In the genomic region with DNA sequence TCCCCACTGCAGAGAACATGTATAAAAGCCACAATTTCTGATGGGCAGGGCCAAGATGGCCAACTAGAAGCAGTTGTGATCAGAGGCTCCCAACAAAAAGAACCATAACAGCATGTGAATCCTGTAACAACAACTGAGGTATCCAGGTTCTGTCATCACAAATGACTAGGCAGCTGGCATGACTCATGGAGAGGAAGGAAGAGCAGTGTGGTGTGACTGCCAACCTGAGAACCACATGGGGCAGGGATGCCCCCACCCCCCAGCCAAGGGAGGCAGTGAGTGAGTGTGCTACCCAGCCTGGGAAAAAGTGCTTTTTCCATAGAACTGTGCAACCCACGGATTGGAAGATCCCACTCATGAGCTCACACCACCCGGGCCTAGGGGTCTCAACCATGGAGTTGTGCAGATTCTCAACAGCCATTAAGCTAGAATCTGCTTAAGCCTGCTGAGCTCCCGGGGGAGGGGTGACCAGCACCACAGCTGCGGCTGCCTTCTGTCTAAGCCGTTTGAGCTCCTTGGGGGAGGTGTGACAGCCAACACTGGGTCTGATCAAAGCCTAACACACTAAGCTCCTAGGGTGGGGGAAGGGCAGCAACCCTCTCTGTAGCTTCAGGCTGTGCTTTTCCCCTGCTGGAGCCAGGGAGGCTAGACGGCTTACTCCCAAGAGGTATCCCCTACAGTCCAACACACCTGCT, we compare ENCODE assay signal across 10 cellular contexts.
A peak's percentile ranks its signal among the peaks of the same experiment; 100 is the strongest.
DNase-seq lines count a peak whose midpoint lies in the region; ATAC-seq and TF ChIP-seq lines count a peak whose summit lies in the region.
"Had no signal": no experiment of that assay in that cellular context is flagged by ENCODE, and none has a peak within 500 bp of the region (broad histone marks: within the 10 kb centered on the region; RNA-seq: fewer than 3 reads in every experiment).

No MANE protein-coding gene starts in this region.

- no peak overlapping the region for H3K9ac ChIP-seq in endodermal cell (ENCODE audit: extremely low read depth, low read length, poor library complexity, severe bottlenecking)

- no peak overlapping the region for H3K27ac ChIP-seq in endodermal cell (ENCODE audit: low read depth, low read length)

- H3K36me3 Mint-ChIP-seq in T-cell (peaks cover 3% of the 10 kb centered on the region), endodermal cell (ENCODE audit: low read depth) (peaks cover 2% of the 10 kb centered on the region)

- H3K27me3 Mint-ChIP-seq in T-cell: peaks cover 0 to 3% of the 10 kb centered on the region in 2 donors
- H3K27me3 Mint-ChIP-seq in endodermal cell (ENCODE audit: insufficient read depth): no peaks in the 10 kb centered on the region

- H3K27ac Mint-ChIP-seq in T-cell: no peak overlapping the region
- H3K27ac Mint-ChIP-seq in endodermal cell: no peak overlapping the region

- ATAC-seq in HG03354 (IDR thresholded peaks at IDR 0.05; ENCODE audit: poor library complexity, severe bottlenecking, unreplicated experiment) (peak; percentile 86), T-cell (replicated peaks in 1 of 4) (peak in 2 of 4 experiments; percentile 47 to 73), HG03469 (IDR thresholded peaks at IDR 0.05; ENCODE audit: unreplicated experiment) (no peak)
- ATAC-seq: left colon, SK-N-SH treated with all-trans-retinoic acid at 6 μM for 48 hours had no signal

- no peaks in the 10 kb centered on the region for H3K27me3 ChIP-seq in endodermal cell (ENCODE audit: control insufficient read depth, insufficient read depth, low read length, poor library complexity, severe bottlenecking)

- H3K36me3 ChIP-seq in endodermal cell (ENCODE audit: control insufficient read depth, insufficient read depth, low read length): no peaks in the 10 kb centered on the region

- WGBS in endodermal cell (ENCODE audit: insufficient coverage in 1 of 2, insufficient read length in 1 of 2), 2 experiments: 42% methylated on average over 6 of the region's 6 CpGs; no CpG with 5 or more reads in 1 of the 2 experiments

- H3K9me3 ChIP-seq in endodermal cell (ENCODE audit: control insufficient read depth, low read length): peaks cover 46% of the 10 kb centered on the region

- peaks cover 12 to 19% (median 18%) of the 10 kb centered on the region in 3 donors for H3K9me3 Mint-ChIP-seq in T-cell
- H3K9me3 Mint-ChIP-seq in endodermal cell: peaks cover 34% of the 10 kb centered on the region

- DNase-seq in T-cell: peak in 28 of 34 experiments; percentile 1 to 43 (median 14)
- peak; percentile 85 for DNase-seq in endodermal cell
- peak; percentile 2 for DNase-seq in stimulated activated CD8-positive, alpha-beta memory T cell treated with anti-CD3 and anti-CD28 coated beads, Interleukin-7, amount 100 ng/mL, for 24 hours (ENCODE audit: low read depth)
- no peak for DNase-seq in pons (ENCODE audit: low spot score)
- no peak for DNase-seq in NCI-H146 (lab: John Stamatoyannopoulos, UW)
- DNase-seq: caudate nucleus, left colon had no signal

- peaks cover 4 to 9% (median 7%) of the 10 kb centered on the region in 3 donors for H3K4me1 Mint-ChIP-seq in T-cell
- H3K4me1 Mint-ChIP-seq in endodermal cell: peaks cover 12% of the 10 kb centered on the region

- TF ChIP-seq CTCF in endodermal cell (conservative IDR thresholded peaks at IDR 0.05): no peak

- CTCF ChIA-PET in T-cell (lab: Charles Lee): interaction anchor here in 1 of 2 donors (0.7 kb wide), 1 partner anchor 30 kb away, joined by 6 read pairs; no protein-coding TSS in a partner anchor

- POLR2A ChIA-PET in T-cell (lab: Charles Lee): no interaction called here

- H3K4me3 ChIP-seq in endodermal cell (ENCODE audit: low read length): peak overlapping the region; percentile 45

- no peak overlapping the region for H3K4me3 Mint-ChIP-seq in T-cell
- H3K4me3 Mint-ChIP-seq in endodermal cell: no peak overlapping the region

- peaks cover 6% of the 10 kb centered on the region for H3K4me1 ChIP-seq in endodermal cell (ENCODE audit: control insufficient read depth, insufficient read depth, low read length)

Comparison
In these comparisons a context has a peak if more than half of its experiments do, and no peak if none do; other contexts are left out.
1. DNase-seq: peak in T-cell (28 of 34), endodermal cell (single experiment) and stimulated activated CD8-positive, alpha-beta memory T cell treated with anti-CD3 and anti-CD28 coated beads, Interleukin-7, amount 100 ng/mL, for 24 hours (single experiment); none in pons (single experiment) and NCI-H146 (single experiment).